30 cellular contexts compared by ENCODE assay signal in the genomic region with DNA sequence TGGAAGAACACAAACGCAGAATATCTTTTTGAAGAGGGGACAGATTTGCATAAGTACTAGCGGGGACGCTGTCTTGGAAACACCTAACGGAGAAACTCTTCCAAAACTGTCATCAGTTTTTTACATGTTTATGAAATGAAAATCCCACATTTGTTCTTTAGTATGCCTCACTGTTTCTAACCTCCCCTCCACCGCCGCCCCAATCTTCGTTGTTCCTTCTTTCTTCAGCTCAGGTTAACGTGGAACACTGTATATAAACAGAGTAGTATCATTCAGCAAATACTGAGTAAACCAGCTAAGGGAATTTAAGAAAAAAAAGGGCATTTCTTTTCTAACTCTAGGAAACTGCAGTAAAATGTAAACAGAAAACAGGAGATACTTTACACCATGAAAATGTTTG.
"Had no signal": no experiment of that assay in that cellular context is flagged by ENCODE, and none has a peak within 500 bp of the region (broad histone marks: within the 10 kb centered on the region; RNA-seq: fewer than 3 reads in every experiment).

No MANE protein-coding gene starts in this region.

- ATAC-seq: activated CD4-positive, CD25-positive, alpha-beta regulatory T cell treated with anti-CD3 and anti-CD28 coated beads, Interleukin-2, amount 50 U/mL, for 24 hours; activated CD8-positive, alpha-beta T cell treated with anti-CD3 and anti-CD28 coated beads for 36 hours; activated naive CD4-positive, alpha-beta T cell treated with anti-CD3 and anti-CD28 coated beads, Interleukin-2, amount 50 U/mL, for 72 hours; activated T-cell treated with anti-CD3 and anti-CD28 coated beads, Interleukin-2, amount 50 U/mL, for 72 hours; gastroesophageal sphincter; heart right ventricle had no signal

- H3K4me1 ChIP-seq: ascending aorta, breast epithelium, colonic mucosa, esophagus squamous epithelium, gastroesophageal sphincter had no signal

- FAIRE-seq: endometrium, endothelial cell of umbilical vein had no signal

- H3K36me3 ChIP-seq: ascending aorta, breast epithelium, cardiac muscle cell, colonic mucosa, esophagus squamous epithelium, gastroesophageal sphincter, heart right ventricle, WERI-Rb-1 had no signal

- H3K27me3 ChIP-seq: ascending aorta, breast epithelium, cardiac muscle cell, colonic mucosa, esophagus squamous epithelium, gastroesophageal sphincter, heart right ventricle had no signal

- H3K27ac ChIP-seq: ascending aorta, breast epithelium, cardiac muscle cell, colonic mucosa, epithelial cell of prostate, esophagus squamous epithelium, gastroesophageal sphincter, heart right ventricle, WERI-Rb-1 had no signal

- H3K4me3 ChIP-seq: ascending aorta, breast epithelium, cardiac muscle cell, colonic mucosa, esophagus squamous epithelium, gastroesophageal sphincter, heart right ventricle had no signal

- DNase-seq: activated B cell treated with CpG ODN at 0.5 μM for 24 hours; activated CD4-positive, alpha-beta T cell treated with anti-CD3 and anti-CD28 coated beads for 48 hours; activated CD4-positive, alpha-beta T cell treated with anti-CD3 and anti-CD28 coated beads, Interleukin-2, amount 50 U/mL, for 1 hour; activated CD4-positive, alpha-beta T cell treated with anti-CD3 and anti-CD28 coated beads, Interleukin-2, amount 50 U/mL, for 48 hours; activated CD8-positive, alpha-beta memory T cell treated with anti-CD3 and anti-CD28 coated beads for 24 hours; activated CD8-positive, alpha-beta T cell treated with anti-CD3 and anti-CD28 coated beads for 36 hours; activated gamma-delta T cell; activated naive CD4-positive, alpha-beta T cell; activated naive CD4-positive, alpha-beta T cell treated with anti-CD3 and anti-CD28 coated beads, Interleukin-2, amount 10 ng/mL, durations not matched to agents 7 days and 5 days; activated naive CD8-positive, alpha-beta T cell treated with anti-CD3 and anti-CD28 coated beads, Interleukin-2, amount 10 ng/mL, durations not matched to agents 7 days and 5 days; activated T-cell treated with anti-CD3 and anti-CD28 coated beads, Interleukin-2, amount 50 U/mL, for 24 hours; activated T-cell treated with anti-CD3 and anti-CD28 coated beads, Interleukin-2, amount 50 U/mL, for 72 hours; central memory CD4-positive, alpha-beta T cell; cerebellar nuclear complex; colonic mucosa; effector CD8-positive, alpha-beta T cell; esophagus squamous epithelium; foreskin melanocyte; heart right ventricle; T1000; WERI-Rb-1 had no signal

- H3K9me3 ChIP-seq: ascending aorta, colonic mucosa, gastroesophageal sphincter had no signal
